Comparison of ENCODE assay signal across 1 cellular context in the genomic region with DNA sequence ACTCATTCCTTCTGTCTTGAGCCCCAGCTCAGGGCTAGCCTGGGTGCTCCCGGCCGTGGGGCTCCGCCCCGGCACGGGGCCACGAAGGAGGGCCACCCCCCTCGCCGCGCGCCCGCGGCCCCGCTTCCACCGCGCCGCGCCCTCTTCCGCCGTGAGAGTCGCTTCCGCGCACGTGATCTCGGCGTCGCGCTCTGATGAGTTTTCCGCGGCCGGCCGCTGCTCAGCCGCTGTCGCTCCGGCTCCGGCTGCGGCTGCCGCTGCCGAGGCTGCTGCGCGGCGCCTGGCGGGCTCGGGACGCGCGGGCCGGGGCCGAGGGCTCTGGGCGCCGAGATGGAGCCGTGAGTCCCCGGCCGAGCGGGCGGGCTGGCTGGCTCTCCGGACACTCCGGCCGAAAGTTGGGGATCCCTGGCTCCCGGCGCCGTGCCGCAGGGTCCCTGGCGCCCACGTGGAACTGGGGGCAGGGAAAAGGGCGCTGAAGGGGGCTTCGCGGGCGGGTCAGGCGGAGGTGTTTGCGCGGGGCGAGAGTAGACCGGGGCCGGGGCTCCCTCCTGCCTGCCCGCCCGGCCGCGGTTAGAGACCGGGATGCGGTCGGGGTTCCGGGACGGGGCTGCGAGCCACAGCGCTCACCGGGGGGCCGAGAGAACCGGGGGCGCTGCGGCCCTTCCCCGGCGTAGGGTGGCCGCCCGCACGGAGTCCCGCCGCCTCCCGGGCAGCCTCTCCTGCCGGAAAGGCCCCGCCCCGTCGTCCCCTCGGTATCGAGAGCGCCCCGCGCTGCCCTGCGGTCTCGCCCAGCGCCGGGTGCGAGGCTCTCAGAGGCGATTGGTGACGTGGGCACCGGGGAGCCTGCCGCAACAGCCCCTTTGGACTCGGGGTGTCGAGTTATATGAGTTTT.
TF ChIP-seq lines count a peak whose summit lies in the region.

A gene with protein sequence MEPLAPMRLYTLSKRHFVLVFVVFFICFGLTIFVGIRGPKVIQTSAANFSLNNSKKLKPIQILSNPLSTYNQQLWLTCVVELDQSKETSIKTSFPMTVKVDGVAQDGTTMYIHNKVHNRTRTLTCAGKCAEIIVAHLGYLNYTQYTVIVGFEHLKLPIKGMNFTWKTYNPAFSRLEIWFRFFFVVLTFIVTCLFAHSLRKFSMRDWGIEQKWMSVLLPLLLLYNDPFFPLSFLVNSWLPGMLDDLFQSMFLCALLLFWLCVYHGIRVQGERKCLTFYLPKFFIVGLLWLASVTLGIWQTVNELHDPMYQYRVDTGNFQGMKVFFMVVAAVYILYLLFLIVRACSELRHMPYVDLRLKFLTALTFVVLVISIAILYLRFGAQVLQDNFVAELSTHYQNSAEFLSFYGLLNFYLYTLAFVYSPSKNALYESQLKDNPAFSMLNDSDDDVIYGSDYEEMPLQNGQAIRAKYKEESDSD (plus strand): TSS at position 197 of the 892 bp plus-strand sequence. CDS start 134 bp downstream, at position 331.

TF ChIP-seq in HepG2, 621 proteins besides CTCF, POLR2A, EP300 and RAD21 (continued from another document and continues in another):
- TF ChIP-seq, protein P1, sequence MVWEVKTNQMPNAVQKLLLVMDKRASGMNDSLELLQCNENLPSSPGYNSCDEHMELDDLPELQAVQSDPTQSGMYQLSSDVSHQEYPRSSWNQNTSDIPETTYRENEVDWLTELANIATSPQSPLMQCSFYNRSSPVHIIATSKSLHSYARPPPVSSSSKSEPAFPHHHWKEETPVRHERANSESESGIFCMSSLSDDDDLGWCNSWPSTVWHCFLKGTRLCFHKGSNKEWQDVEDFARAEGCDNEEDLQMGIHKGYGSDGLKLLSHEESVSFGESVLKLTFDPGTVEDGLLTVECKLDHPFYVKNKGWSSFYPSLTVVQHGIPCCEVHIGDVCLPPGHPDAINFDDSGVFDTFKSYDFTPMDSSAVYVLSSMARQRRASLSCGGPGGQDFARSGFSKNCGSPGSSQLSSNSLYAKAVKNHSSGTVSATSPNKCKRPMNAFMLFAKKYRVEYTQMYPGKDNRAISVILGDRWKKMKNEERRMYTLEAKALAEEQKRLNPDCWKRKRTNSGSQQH (CRISPR knock-in tag; IDR thresholded peaks at IDR 0.05; ENCODE audit: low read depth), result peak; percentile 87
- TF ChIP-seq SP1 (IDR thresholded peaks at IDR 0.05), result no peak
- peak; percentile 74 for TF ChIP-seq SP1 (CRISPR knock-in tag; IDR thresholded peaks at IDR 0.05)
- TF ChIP-seq ZNF766 (CRISPR knock-in tag; IDR thresholded peaks at IDR 0.05; ENCODE audit: borderline replicate concordance), result peak; percentile 80; the same call in 1 of the 2 replicates
- no peak for TF ChIP-seq ZSCAN12 (CRISPR knock-in tag; IDR thresholded peaks at IDR 0.05)
- TF ChIP-seq, protein P2, sequence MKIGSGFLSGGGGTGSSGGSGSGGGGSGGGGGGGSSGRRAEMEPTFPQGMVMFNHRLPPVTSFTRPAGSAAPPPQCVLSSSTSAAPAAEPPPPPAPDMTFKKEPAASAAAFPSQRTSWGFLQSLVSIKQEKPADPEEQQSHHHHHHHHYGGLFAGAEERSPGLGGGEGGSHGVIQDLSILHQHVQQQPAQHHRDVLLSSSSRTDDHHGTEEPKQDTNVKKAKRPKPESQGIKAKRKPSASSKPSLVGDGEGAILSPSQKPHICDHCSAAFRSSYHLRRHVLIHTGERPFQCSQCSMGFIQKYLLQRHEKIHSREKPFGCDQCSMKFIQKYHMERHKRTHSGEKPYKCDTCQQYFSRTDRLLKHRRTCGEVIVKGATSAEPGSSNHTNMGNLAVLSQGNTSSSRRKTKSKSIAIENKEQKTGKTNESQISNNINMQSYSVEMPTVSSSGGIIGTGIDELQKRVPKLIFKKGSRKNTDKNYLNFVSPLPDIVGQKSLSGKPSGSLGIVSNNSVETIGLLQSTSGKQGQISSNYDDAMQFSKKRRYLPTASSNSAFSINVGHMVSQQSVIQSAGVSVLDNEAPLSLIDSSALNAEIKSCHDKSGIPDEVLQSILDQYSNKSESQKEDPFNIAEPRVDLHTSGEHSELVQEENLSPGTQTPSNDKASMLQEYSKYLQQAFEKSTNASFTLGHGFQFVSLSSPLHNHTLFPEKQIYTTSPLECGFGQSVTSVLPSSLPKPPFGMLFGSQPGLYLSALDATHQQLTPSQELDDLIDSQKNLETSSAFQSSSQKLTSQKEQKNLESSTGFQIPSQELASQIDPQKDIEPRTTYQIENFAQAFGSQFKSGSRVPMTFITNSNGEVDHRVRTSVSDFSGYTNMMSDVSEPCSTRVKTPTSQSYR (CRISPR knock-in tag; IDR thresholded peaks at IDR 0.05; ENCODE audit: borderline replicate concordance), result peak; percentile 38; the same call in 1 of the 2 replicates
- TF ChIP-seq, protein P3, sequence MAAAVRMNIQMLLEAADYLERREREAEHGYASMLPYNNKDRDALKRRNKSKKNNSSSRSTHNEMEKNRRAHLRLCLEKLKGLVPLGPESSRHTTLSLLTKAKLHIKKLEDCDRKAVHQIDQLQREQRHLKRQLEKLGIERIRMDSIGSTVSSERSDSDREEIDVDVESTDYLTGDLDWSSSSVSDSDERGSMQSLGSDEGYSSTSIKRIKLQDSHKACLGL (CRISPR knock-in tag; IDR thresholded peaks at IDR 0.05), result peak; percentile 83
- TF ChIP-seq ZNF431 (CRISPR knock-in tag; IDR thresholded peaks at IDR 0.05; ENCODE audit: borderline replicate concordance, low read depth), result peak; percentile 81
- TF ChIP-seq ZNF331 (CRISPR knock-in tag; IDR thresholded peaks at IDR 0.05), result peak; percentile 84
- TF ChIP-seq, protein P4, sequence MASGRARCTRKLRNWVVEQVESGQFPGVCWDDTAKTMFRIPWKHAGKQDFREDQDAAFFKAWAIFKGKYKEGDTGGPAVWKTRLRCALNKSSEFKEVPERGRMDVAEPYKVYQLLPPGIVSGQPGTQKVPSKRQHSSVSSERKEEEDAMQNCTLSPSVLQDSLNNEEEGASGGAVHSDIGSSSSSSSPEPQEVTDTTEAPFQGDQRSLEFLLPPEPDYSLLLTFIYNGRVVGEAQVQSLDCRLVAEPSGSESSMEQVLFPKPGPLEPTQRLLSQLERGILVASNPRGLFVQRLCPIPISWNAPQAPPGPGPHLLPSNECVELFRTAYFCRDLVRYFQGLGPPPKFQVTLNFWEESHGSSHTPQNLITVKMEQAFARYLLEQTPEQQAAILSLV (CRISPR knock-in tag; IDR thresholded peaks at IDR 0.05; ENCODE audit: borderline replicate concordance), result no peak; the same call in 1 of the 2 replicates
- TF ChIP-seq, protein P5, sequence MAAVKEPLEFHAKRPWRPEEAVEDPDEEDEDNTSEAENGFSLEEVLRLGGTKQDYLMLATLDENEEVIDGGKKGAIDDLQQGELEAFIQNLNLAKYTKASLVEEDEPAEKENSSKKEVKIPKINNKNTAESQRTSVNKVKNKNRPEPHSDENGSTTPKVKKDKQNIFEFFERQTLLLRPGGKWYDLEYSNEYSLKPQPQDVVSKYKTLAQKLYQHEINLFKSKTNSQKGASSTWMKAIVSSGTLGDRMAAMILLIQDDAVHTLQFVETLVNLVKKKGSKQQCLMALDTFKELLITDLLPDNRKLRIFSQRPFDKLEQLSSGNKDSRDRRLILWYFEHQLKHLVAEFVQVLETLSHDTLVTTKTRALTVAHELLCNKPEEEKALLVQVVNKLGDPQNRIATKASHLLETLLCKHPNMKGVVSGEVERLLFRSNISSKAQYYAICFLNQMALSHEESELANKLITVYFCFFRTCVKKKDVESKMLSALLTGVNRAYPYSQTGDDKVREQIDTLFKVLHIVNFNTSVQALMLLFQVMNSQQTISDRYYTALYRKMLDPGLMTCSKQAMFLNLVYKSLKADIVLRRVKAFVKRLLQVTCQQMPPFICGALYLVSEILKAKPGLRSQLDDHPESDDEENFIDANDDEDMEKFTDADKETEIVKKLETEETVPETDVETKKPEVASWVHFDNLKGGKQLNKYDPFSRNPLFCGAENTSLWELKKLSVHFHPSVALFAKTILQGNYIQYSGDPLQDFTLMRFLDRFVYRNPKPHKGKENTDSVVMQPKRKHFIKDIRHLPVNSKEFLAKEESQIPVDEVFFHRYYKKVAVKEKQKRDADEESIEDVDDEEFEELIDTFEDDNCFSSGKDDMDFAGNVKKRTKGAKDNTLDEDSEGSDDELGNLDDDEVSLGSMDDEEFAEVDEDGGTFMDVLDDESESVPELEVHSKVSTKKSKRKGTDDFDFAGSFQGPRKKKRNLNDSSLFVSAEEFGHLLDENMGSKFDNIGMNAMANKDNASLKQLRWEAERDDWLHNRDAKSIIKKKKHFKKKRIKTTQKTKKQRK (IDR thresholded peaks at IDR 0.05; ENCODE audit: low read length), result no peak
- peak; percentile 93 for TF ChIP-seq KDM2A (CRISPR knock-in tag; IDR thresholded peaks at IDR 0.05; ENCODE audit: borderline replicate concordance, low read depth)
- TF ChIP-seq, protein P6, sequence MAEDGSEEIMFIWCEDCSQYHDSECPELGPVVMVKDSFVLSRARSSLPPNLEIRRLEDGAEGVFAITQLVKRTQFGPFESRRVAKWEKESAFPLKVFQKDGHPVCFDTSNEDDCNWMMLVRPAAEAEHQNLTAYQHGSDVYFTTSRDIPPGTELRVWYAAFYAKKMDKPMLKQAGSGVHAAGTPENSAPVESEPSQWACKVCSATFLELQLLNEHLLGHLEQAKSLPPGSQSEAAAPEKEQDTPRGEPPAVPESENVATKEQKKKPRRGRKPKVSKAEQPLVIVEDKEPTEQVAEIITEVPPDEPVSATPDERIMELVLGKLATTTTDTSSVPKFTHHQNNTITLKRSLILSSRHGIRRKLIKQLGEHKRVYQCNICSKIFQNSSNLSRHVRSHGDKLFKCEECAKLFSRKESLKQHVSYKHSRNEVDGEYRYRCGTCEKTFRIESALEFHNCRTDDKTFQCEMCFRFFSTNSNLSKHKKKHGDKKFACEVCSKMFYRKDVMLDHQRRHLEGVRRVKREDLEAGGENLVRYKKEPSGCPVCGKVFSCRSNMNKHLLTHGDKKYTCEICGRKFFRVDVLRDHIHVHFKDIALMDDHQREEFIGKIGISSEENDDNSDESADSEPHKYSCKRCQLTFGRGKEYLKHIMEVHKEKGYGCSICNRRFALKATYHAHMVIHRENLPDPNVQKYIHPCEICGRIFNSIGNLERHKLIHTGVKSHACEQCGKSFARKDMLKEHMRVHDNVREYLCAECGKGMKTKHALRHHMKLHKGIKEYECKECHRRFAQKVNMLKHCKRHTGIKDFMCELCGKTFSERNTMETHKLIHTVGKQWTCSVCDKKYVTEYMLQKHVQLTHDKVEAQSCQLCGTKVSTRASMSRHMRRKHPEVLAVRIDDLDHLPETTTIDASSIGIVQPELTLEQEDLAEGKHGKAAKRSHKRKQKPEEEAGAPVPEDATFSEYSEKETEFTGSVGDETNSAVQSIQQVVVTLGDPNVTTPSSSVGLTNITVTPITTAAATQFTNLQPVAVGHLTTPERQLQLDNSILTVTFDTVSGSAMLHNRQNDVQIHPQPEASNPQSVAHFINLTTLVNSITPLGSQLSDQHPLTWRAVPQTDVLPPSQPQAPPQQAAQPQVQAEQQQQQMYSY (CRISPR knock-in tag; IDR thresholded peaks at IDR 0.05), result peak; percentile 28; the same call in 1 of the 2 replicates
- TF ChIP-seq TCF7L2 (IDR thresholded peaks at IDR 0.05; ENCODE audit: low read depth, low read length), result no peak
- TF ChIP-seq ZNF780A (CRISPR knock-in tag; IDR thresholded peaks at IDR 0.05), result 0 out of 2 replicates have a peak, but pooled peaks have one; percentile 65
- TF ChIP-seq ZNF282 (IDR thresholded peaks at IDR 0.05; ENCODE audit: partially characterized antibody), result no peak
- no peak for TF ChIP-seq ESRRA (CRISPR knock-in tag; IDR thresholded peaks at IDR 0.05; ENCODE audit: low read depth)
- TF ChIP-seq KAT7 (CRISPR knock-in tag; IDR thresholded peaks at IDR 0.05; ENCODE audit: borderline replicate concordance), result peak; percentile 85; the same call in 1 of the 2 replicates
- TF ChIP-seq, protein P7, sequence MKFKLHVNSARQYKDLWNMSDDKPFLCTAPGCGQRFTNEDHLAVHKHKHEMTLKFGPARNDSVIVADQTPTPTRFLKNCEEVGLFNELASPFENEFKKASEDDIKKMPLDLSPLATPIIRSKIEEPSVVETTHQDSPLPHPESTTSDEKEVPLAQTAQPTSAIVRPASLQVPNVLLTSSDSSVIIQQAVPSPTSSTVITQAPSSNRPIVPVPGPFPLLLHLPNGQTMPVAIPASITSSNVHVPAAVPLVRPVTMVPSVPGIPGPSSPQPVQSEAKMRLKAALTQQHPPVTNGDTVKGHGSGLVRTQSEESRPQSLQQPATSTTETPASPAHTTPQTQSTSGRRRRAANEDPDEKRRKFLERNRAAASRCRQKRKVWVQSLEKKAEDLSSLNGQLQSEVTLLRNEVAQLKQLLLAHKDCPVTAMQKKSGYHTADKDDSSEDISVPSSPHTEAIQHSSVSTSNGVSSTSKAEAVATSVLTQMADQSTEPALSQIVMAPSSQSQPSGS (CRISPR knock-in tag; IDR thresholded peaks at IDR 0.05), result peak; percentile 49; the same call in 1 of the 2 replicates
- TF ChIP-seq SRSF1 (optimal IDR thresholded peaks at IDR 0.05; ENCODE audit: low read depth, low read length), result no peak
- no peak for TF ChIP-seq ZNF660 (CRISPR knock-in tag; IDR thresholded peaks at IDR 0.05; ENCODE audit: borderline replicate concordance, low read depth)
- TF ChIP-seq, protein P8, sequence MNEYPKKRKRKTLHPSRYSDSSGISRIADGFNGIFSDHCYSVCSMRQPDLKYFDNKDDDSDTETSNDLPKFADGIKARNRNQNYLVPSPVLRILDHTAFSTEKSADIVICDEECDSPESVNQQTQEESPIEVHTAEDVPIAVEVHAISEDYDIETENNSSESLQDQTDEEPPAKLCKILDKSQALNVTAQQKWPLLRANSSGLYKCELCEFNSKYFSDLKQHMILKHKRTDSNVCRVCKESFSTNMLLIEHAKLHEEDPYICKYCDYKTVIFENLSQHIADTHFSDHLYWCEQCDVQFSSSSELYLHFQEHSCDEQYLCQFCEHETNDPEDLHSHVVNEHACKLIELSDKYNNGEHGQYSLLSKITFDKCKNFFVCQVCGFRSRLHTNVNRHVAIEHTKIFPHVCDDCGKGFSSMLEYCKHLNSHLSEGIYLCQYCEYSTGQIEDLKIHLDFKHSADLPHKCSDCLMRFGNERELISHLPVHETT (CRISPR knock-in tag; conservative IDR thresholded peaks at IDR 0.05), result peak; percentile 83
- peak; percentile 63; the same call in 1 of the 2 replicates for TF ChIP-seq TARDBP (CRISPR knock-in tag; IDR thresholded peaks at IDR 0.05)
- peak; percentile 28; the same call in 1 of the 2 replicates for TF ChIP-seq ZNF335 (CRISPR knock-in tag; IDR thresholded peaks at IDR 0.05)
- TF ChIP-seq, protein P9, sequence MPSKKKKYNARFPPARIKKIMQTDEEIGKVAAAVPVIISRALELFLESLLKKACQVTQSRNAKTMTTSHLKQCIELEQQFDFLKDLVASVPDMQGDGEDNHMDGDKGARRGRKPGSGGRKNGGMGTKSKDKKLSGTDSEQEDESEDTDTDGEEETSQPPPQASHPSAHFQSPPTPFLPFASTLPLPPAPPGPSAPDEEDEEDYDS (CRISPR knock-in tag; IDR thresholded peaks at IDR 0.05), result peak; percentile 58; the same call in 1 of the 2 replicates
- no peak; the same call in 1 of the 2 replicates for TF ChIP-seq ARID2 (CRISPR knock-in tag; IDR thresholded peaks at IDR 0.05; ENCODE audit: borderline replicate concordance)
- TF ChIP-seq YEATS2 (CRISPR knock-in tag; IDR thresholded peaks at IDR 0.05; ENCODE audit: borderline replicate concordance), result peak; percentile 58; the same call in 1 of the 2 replicates
- no peak; the same call in 1 of the 2 replicates for TF ChIP-seq ZNF225 (CRISPR knock-in tag; IDR thresholded peaks at IDR 0.05)
- TF ChIP-seq ZNF12 (CRISPR knock-in tag; IDR thresholded peaks at IDR 0.05), result no peak
